19 cellular contexts compared by ENCODE assay signal in the genomic region with DNA sequence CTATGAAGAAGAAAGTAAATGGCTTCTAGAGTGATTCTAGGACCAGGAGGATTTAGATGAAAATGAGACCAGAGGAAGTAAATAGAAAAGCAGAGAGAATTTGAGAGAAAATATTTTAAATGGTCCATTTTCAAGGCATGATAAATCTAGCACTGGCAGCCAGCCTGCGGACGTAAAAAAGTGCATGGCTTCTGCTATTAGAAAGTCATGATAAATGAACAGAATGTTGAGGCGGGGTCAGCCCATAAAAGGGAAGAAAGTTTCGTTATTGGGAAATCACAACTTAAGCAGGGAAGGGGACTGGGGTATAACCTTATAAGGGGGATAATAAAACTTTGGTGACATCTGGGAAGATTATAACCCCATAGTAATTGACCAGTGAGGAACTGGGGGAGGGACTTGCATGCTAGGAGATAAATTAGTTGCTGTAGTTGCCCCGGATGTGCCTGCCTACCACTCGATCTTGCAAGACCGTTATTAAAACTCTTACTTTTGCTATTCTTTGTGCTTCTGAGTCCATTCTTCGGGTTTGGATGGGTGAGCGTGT.
"Had no signal": no experiment of that assay in that cellular context is flagged by ENCODE, and none has a peak within 500 bp of the region (broad histone marks: within the 10 kb centered on the region; RNA-seq: fewer than 3 reads in every experiment).

No MANE protein-coding gene starts in this region.

- ATAC-seq: activated CD8-positive, alpha-beta T cell treated with anti-CD3 and anti-CD28 coated beads, Interleukin-2, amount 10 ng/mL, durations not matched to agents 7 days and 5 days; left lung; natural killer cell treated with Interleukin-12 subunit alpha and Interleukin-12 subunit beta and Interleukin-15 and Interleukin-18, amount 100 ng/mL, for 72 hours had no signal

- H3K9me3 ChIP-seq: left lung, prostate gland, right atrium auricular region, tibial nerve had no signal

- H3K36me3 ChIP-seq: brain microvascular endothelial cell, left lung, prostate gland, right atrium auricular region, tibial nerve, WERI-Rb-1 had no signal

- H3K4me1 ChIP-seq: left lung, prostate gland, right atrium auricular region, tibial nerve had no signal

- H3K4me3 ChIP-seq: left lung, prostate gland, right atrium auricular region, tibial nerve had no signal

- H3K27me3 ChIP-seq: brain microvascular endothelial cell, left lung, right atrium auricular region, tibial nerve had no signal

- DNase-seq: activated CD4-positive, alpha-beta T cell treated with anti-CD3 and anti-CD28 coated beads for 1 hour; activated CD4-positive, alpha-beta T cell treated with anti-CD3 and anti-CD28 coated beads, Interleukin-2, amount 50 U/mL, for 1 hour; activated CD8-positive, alpha-beta T cell treated with anti-CD3 and anti-CD28 coated beads, Interleukin-2, amount 10 ng/mL, durations not matched to agents 7 days and 5 days; activated gamma-delta T cell treated with Interleukin-2 at 50 U/mL for 16 hours; aorta; brain microvascular endothelial cell; central memory CD4-positive, alpha-beta T cell; dermis blood vessel endothelial cell; effector CD8-positive, alpha-beta T cell; erythroblast; left lung; mammary epithelial cell; stimulated activated CD4-positive, alpha-beta T cell treated with anti-CD3 and anti-CD28 coated beads, Interleukin-1b, Interleukin-23, amount 100 ng/mL, for 48 hours; substantia nigra; WERI-Rb-1 had no signal

- H3K27ac ChIP-seq: brain microvascular endothelial cell, left lung, prostate gland, right atrium auricular region, tibial nerve, WERI-Rb-1 had no signal
